ENCODE assay signal across 8 cellular contexts in genomic region chr1:224700915-224701531, GRCh38.
A peak's percentile ranks its signal among the peaks of the same experiment; 100 is the strongest.
DNase-seq lines count a peak whose midpoint lies in the region; ATAC-seq, FAIRE-seq and TF ChIP-seq lines count a peak whose summit lies in the region.

No MANE protein-coding gene starts in this region.

- H3K4me3 ChIP-seq in astrocyte (ENCODE audit: insufficient read depth, low read depth, low read length) = no peak overlapping the region

- H3K27ac ChIP-seq in astrocyte (ENCODE audit: low read depth, low read length) = no peak overlapping the region

- no peaks in the 10 kb centered on the region for H3K4me1 Mint-ChIP-seq in activated T-cell treated with anti-CD3 and anti-CD28 coated beads, Interleukin-2, amount 50 U/mL, for 72 hours (ENCODE audit: low read depth)
- H3K4me1 Mint-ChIP-seq in astrocyte (ENCODE audit: low read depth, unreplicated experiment) = peaks cover 11% of the 10 kb centered on the region
- no peaks in the 10 kb centered on the region for H3K4me1 Mint-ChIP-seq in naive thymus-derived CD8-positive, alpha-beta T cell

- no peaks in the 10 kb centered on the region for H3K36me3 Mint-ChIP-seq in activated T-cell treated with anti-CD3 and anti-CD28 coated beads, Interleukin-2, amount 50 U/mL, for 72 hours (ENCODE audit: insufficient read depth in 2 of 2)
- H3K36me3 Mint-ChIP-seq in astrocyte (ENCODE audit: low read depth, unreplicated experiment) = peaks cover 10% of the 10 kb centered on the region
- no peaks in the 10 kb centered on the region for H3K36me3 Mint-ChIP-seq in naive thymus-derived CD8-positive, alpha-beta T cell

- no peak for ATAC-seq in activated T-cell treated with anti-CD3 and anti-CD28 coated beads, Interleukin-2, amount 50 U/mL, for 72 hours (replicated peaks in 1 of 2)
- ATAC-seq in HG03280 (IDR thresholded peaks at IDR 0.05; ENCODE audit: unreplicated experiment) (peak; percentile 58), GM18873 (IDR thresholded peaks at IDR 0.05; ENCODE audit: low FRiP score, unreplicated experiment) (no peak)
- no peak for ATAC-seq in stimulated activated naive CD8-positive, alpha-beta T cell treated with anti-CD3 and anti-CD28 coated beads, Interleukin-15, Interleukin-2, amounts not matched to agents 100 U/mL and 50 U/mL, for 24 hours
- ATAC-seq in naive thymus-derived CD8-positive, alpha-beta T cell = no peak

- POLR2A ChIA-PET in naive thymus-derived CD8-positive, alpha-beta T cell (lab: Charles Lee) = no interaction called here

- H3K27ac Mint-ChIP-seq in activated T-cell treated with anti-CD3 and anti-CD28 coated beads, Interleukin-2, amount 50 U/mL, for 72 hours = no peak overlapping the region
- H3K27ac Mint-ChIP-seq in astrocyte (ENCODE audit: unreplicated experiment) = no peak overlapping the region
- H3K27ac Mint-ChIP-seq in naive thymus-derived CD8-positive, alpha-beta T cell = no peak overlapping the region

- no peaks in the 10 kb centered on the region for H3K9me3 ChIP-seq in astrocyte (ENCODE audit: insufficient read depth, low read depth, low read length)

- no peak overlapping the region for H2AFZ ChIP-seq in astrocyte (ENCODE audit: low read depth, low read length)

- no peak overlapping the region for H3K9ac ChIP-seq in astrocyte (ENCODE audit: low read length)

- H3K27me3 ChIP-seq in astrocyte (ENCODE audit: insufficient read depth, low read length) = no peaks in the 10 kb centered on the region

- no peaks in the 10 kb centered on the region for H3K9me3 Mint-ChIP-seq in activated T-cell treated with anti-CD3 and anti-CD28 coated beads, Interleukin-2, amount 50 U/mL, for 72 hours
- no peaks in the 10 kb centered on the region for H3K9me3 Mint-ChIP-seq in astrocyte (ENCODE audit: unreplicated experiment)
- H3K9me3 Mint-ChIP-seq in naive thymus-derived CD8-positive, alpha-beta T cell = peaks cover 0 to 3% (median 0%) of the 10 kb centered on the region in 9 donors

- no peak overlapping the region for H3K4me3 Mint-ChIP-seq in activated T-cell treated with anti-CD3 and anti-CD28 coated beads, Interleukin-2, amount 50 U/mL, for 72 hours
- no peak overlapping the region for H3K4me3 Mint-ChIP-seq in astrocyte (ENCODE audit: unreplicated experiment)
- H3K4me3 Mint-ChIP-seq in naive thymus-derived CD8-positive, alpha-beta T cell = no peak overlapping the region

- H3K4me1 ChIP-seq in astrocyte (ENCODE audit: insufficient read depth, low read length) = peaks cover 13% of the 10 kb centered on the region

- peak; percentile 25 for TF ChIP-seq CTCF in astrocyte (IDR thresholded peaks at IDR 0.05; ENCODE audit: insufficient read depth, low read depth, low read length)

- no peak overlapping the region for H3K4me2 ChIP-seq in astrocyte (ENCODE audit: low read length)

- peaks cover 45% of the 10 kb centered on the region for H4K20me1 ChIP-seq in astrocyte (ENCODE audit: insufficient read depth, low read length)

- no peaks in the 10 kb centered on the region for H3K27me3 Mint-ChIP-seq in activated T-cell treated with anti-CD3 and anti-CD28 coated beads, Interleukin-2, amount 50 U/mL, for 72 hours (ENCODE audit: low read depth)
- H3K27me3 Mint-ChIP-seq in astrocyte (ENCODE audit: low read depth, unreplicated experiment) = peaks cover 7% of the 10 kb centered on the region
- H3K27me3 Mint-ChIP-seq in naive thymus-derived CD8-positive, alpha-beta T cell = no peaks in the 10 kb centered on the region

- peaks cover 35% of the 10 kb centered on the region for H3K79me2 ChIP-seq in astrocyte (ENCODE audit: insufficient read depth, low read length)

- H3K36me3 ChIP-seq in astrocyte (ENCODE audit: insufficient read depth, low read length) = no peaks in the 10 kb centered on the region

- FAIRE-seq in astrocyte (lab: Jason Lieb, UNC) = no peak

- DNase-seq in activated T-cell treated with anti-CD3 and anti-CD28 coated beads, Interleukin-2, amount 50 U/mL, for 72 hours = peak; percentile 12 to 15
- no peak for DNase-seq in activated T-cell treated with anti-CD3 and anti-CD28 coated beads, Interleukin-2, amount 50 U/mL, for 1 hour
- DNase-seq in astrocyte (ENCODE audit: low read depth) = no peak
- DNase-seq in stimulated activated naive CD8-positive, alpha-beta T cell treated with anti-CD3 and anti-CD28 coated beads, Interleukin-15, Interleukin-2, amounts not matched to agents 100 U/mL and 50 U/mL, for 24 hours = peak; percentile 8
- no peak for DNase-seq in naive thymus-derived CD8-positive, alpha-beta T cell
- no peak for DNase-seq in retina

Comparison
In these comparisons a context has a peak if more than half of its experiments do, and no peak if none do; other contexts are left out.
1. DNase-seq: peak in activated T-cell treated with anti-CD3 and anti-CD28 coated beads, Interleukin-2, amount 50 U/mL, for 72 hours (2 of 2) and stimulated activated naive CD8-positive, alpha-beta T cell treated with anti-CD3 and anti-CD28 coated beads, Interleukin-15, Interleukin-2, amounts not matched to agents 100 U/mL and 50 U/mL, for 24 hours (single experiment); none in activated T-cell treated with anti-CD3 and anti-CD28 coated beads, Interleukin-2, amount 50 U/mL, for 1 hour (single experiment), astrocyte (single experiment), naive thymus-derived CD8-positive, alpha-beta T cell (0 of 10) and retina (single experiment).